14 cellular contexts compared by ENCODE assay signal in genomic region chr3:80993241-80993945, GRCh38.
A peak's percentile ranks its signal among the peaks of the same experiment; 100 is the strongest.
DNase-seq lines count a peak whose midpoint lies in the region; ATAC-seq lines count a peak whose summit lies in the region.
"Had no signal": no experiment of that assay in that cellular context is flagged by ENCODE, and none has a peak within 500 bp of the region (broad histone marks: within the 10 kb centered on the region; RNA-seq: fewer than 3 reads in every experiment).

No MANE protein-coding gene starts in this region.

- peak; percentile 83 for DNase-seq in kidney tubule cell (ENCODE audit: low spot score)
- DNase-seq in SKM-1 (lab: John Stamatoyannopoulos, UW; ENCODE audit: unreplicated experiment), result no peak
- DNase-seq in NCI-H2196 treated with DMSO at 0.1 percent for 48 hours (lab: John Stamatoyannopoulos, UW; ENCODE audit: unreplicated experiment), result no peak
- DNase-seq in islet precursor cell, result no peak
- DNase-seq in SIG-M5 treated with dmso at 0.1 percent for 504 hours (lab: John Stamatoyannopoulos, UW; ENCODE audit: unreplicated experiment), result no peak
- DNase-seq: activated CD8-positive, alpha-beta memory T cell treated with anti-CD3 and anti-CD28 coated beads for 24 hours; naive thymus-derived CD8-positive, alpha-beta T cell; Peyer's patch; posterior cingulate gyrus; stimulated activated naive CD4-positive, alpha-beta T cell had no signal

- peak; percentile 63 for ATAC-seq in GM18858 (IDR thresholded peaks at IDR 0.05; ENCODE audit: unreplicated experiment)
- peak; percentile 72 for ATAC-seq in GM21619 (IDR thresholded peaks at IDR 0.05; ENCODE audit: unreplicated experiment)
- ATAC-seq in HG03135 (IDR thresholded peaks at IDR 0.05; ENCODE audit: unreplicated experiment), result peak; percentile 80
- ATAC-seq: activated T-helper 17 cell treated with anti-CD3 and anti-CD28 coated beads, Interleukin-2, amount 50 U/mL, for 72 hours; naive thymus-derived CD8-positive, alpha-beta T cell had no signal
